16 cellular contexts compared by ENCODE assay signal in the genomic region with DNA sequence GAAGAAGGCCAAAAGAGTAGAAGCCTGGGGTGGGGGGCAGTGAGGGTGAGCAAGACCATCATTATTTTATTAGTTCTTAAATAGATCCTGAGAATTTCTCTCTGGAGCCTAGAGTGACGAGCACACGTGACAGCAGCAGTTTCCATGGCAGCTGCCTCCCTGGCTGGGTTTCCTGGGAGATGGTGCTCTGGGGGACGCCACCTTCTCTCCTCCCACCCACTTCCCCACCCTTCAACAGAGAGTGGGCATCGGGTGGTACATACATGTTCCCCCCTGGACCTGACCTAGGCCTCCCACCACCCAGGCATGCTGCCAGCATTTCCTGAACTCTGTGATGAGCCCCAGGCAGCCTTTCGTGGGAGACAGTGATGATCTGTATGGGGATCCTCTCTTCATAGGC. TPM values are rescaled to one million over a fixed set of nuclear protein-coding genes. Genes with fewer than 3 reads are reported as not detected.
A peak's percentile ranks its signal among the peaks of the same experiment; 100 is the strongest.
DNase-seq lines count a peak whose midpoint lies in the region; ATAC-seq and TF ChIP-seq lines count a peak whose summit lies in the region.
"Had no signal": no experiment of that assay in that cellular context is flagged by ENCODE, and none has a peak within 500 bp of the region (broad histone marks: within the 10 kb centered on the region; RNA-seq: fewer than 3 reads in every experiment).

No MANE protein-coding gene starts in this region.

- H3K4me1 Mint-ChIP-seq in CD4-positive, alpha-beta memory T cell = peaks cover 6 to 9% (median 7%) of the 10 kb centered on the region in 4 donors
- H3K4me1 Mint-ChIP-seq in brain = peaks cover 32% of the 10 kb centered on the region

- H3F3A ChIP-seq in neural cell (ENCODE audit: insufficient read depth, low read length, poor library complexity, severe bottlenecking) = peaks cover 4% of the 10 kb centered on the region

- H3K9me3 Mint-ChIP-seq in CD4-positive, alpha-beta memory T cell = no peaks in the 10 kb centered on the region
- H3K9me3 Mint-ChIP-seq in brain = no peaks in the 10 kb centered on the region

- H3K9me2 ChIP-seq in neural cell (ENCODE audit: insufficient read depth, low read length) = no peaks in the 10 kb centered on the region
- H3K9me2 ChIP-seq: SK-N-SH had no signal

- ATAC-seq in upper lobe of right lung (no peak), HG03354 (IDR thresholded peaks at IDR 0.05; ENCODE audit: poor library complexity, severe bottlenecking, unreplicated experiment) (no peak), psoas muscle (no peak)
- ATAC-seq: HepG2 had no signal

- no peak overlapping the region for H3K9ac ChIP-seq in BLaER1
- peak overlapping the region; percentile 90 for H3K9ac ChIP-seq in neural cell (ENCODE audit: low read length)
- H3K9ac ChIP-seq: SK-N-SH had no signal

- no peak overlapping the region for H3K4me3 ChIP-seq in BLaER1
- H3K4me3 ChIP-seq in CD4-positive, alpha-beta memory T cell (ENCODE audit: low read length in 2 of 2) = no peak overlapping the region
- H3K4me3 ChIP-seq in neural cell (ENCODE audit: low read length) = peak overlapping the region; percentile 64
- H3K4me3 ChIP-seq in upper lobe of right lung = no peak overlapping the region
- H3K4me3 ChIP-seq in psoas muscle = no peak overlapping the region

- 64 to 76% (median 67%) methylated on average over 5 of the region's 5 CpGs for WGBS in psoas muscle, 3 donors

- peaks cover 11% of the 10 kb centered on the region for H3K4me1 ChIP-seq in BLaER1
- peaks cover 5% of the 10 kb centered on the region for H3K4me1 ChIP-seq in CD4-positive, alpha-beta memory T cell (ENCODE audit: insufficient read depth, low read length)
- H3K4me1 ChIP-seq in upper lobe of right lung = no peaks in the 10 kb centered on the region
- H3K4me1 ChIP-seq in psoas muscle = no peaks in the 10 kb centered on the region

- H3K4me3 Mint-ChIP-seq in CD4-positive, alpha-beta memory T cell = no peak overlapping the region
- H3K4me3 Mint-ChIP-seq in brain = peak overlapping the region in 4 of 5 experiments; percentile 15 to 71 (median 59)

- TF ChIP-seq RAD21 in neural cell (conservative IDR thresholded peaks at IDR 0.05) = no peak

- peak overlapping the region; percentile 59 to 94 (median 90) for H3K27ac Mint-ChIP-seq in CD4-positive, alpha-beta memory T cell
- peak overlapping the region; percentile 13 to 99 (median 83) for H3K27ac Mint-ChIP-seq in brain

- POLR2A ChIA-PET in CD4-positive, alpha-beta memory T cell (lab: Charles Lee; ENCODE audit: partially characterized antibody) = no interaction called here

- no peaks in the 10 kb centered on the region for H3K27me3 Mint-ChIP-seq in CD4-positive, alpha-beta memory T cell
- H3K27me3 Mint-ChIP-seq in brain = peaks cover 7% of the 10 kb centered on the region

- TF ChIP-seq CTCF in brain (conservative IDR thresholded peaks at IDR 0.05) = no peak
- TF ChIP-seq CTCF in neural cell (IDR thresholded peaks at IDR 0.05; ENCODE audit: poor library complexity, severe bottlenecking) = no peak
- no peak for TF ChIP-seq CTCF in upper lobe of right lung (IDR thresholded peaks at IDR 0.05)
- no peak for TF ChIP-seq CTCF in psoas muscle (IDR thresholded peaks at IDR 0.05)

- TF ChIP-seq EP300 in neural cell (conservative IDR thresholded peaks at IDR 0.05; ENCODE audit: poor library complexity, severe bottlenecking) = no peak

- H3K4me2 ChIP-seq in BLaER1 (peak overlapping the region; percentile 48), neural cell (ENCODE audit: low read length) (peak overlapping the region; percentile 94)
- H3K4me2 ChIP-seq: SK-N-SH had no signal

- H3K9me3 ChIP-seq in BLaER1 = no peaks in the 10 kb centered on the region
- H3K9me3 ChIP-seq in CD4-positive, alpha-beta memory T cell (ENCODE audit: control insufficient read depth in 1 of 2, low read length in 2 of 2) = no peaks in the 10 kb centered on the region
- H3K9me3 ChIP-seq in neural cell (ENCODE audit: low read length) = no peaks in the 10 kb centered on the region
- H3K9me3 ChIP-seq in upper lobe of right lung = no peaks in the 10 kb centered on the region
- no peaks in the 10 kb centered on the region for H3K9me3 ChIP-seq in psoas muscle
- H3K9me3 ChIP-seq: SK-N-SH had no signal

- H4K20me1 ChIP-seq in BLaER1 = no peaks in the 10 kb centered on the region
- H4K20me1 ChIP-seq in neural cell (ENCODE audit: insufficient read depth) = no peaks in the 10 kb centered on the region

- peaks cover 21% of the 10 kb centered on the region for H3K79me2 ChIP-seq in neural cell (replicated peaks; ENCODE audit: insufficient read depth, low read length)

- H3K27ac ChIP-seq in BLaER1 = no peak overlapping the region
- no peak overlapping the region for H3K27ac ChIP-seq in CD4-positive, alpha-beta memory T cell (ENCODE audit: low read depth, low read length)
- peak overlapping the region; percentile 100 for H3K27ac ChIP-seq in neural cell (ENCODE audit: low read length)
- no peak overlapping the region for H3K27ac ChIP-seq in upper lobe of right lung
- H3K27ac ChIP-seq in psoas muscle = no peak overlapping the region

- H2AFZ ChIP-seq in neural cell (ENCODE audit: low read depth, low read length) = peak overlapping the region; percentile 2

- no peak for DNase-seq in CD4-positive, alpha-beta memory T cell
- no peak for DNase-seq in upper lobe of right lung
- DNase-seq in activated CD4-positive, CD25-positive, alpha-beta regulatory T cell treated with anti-CD3 and anti-CD28 coated beads, Interleukin-2, amount 50 U/mL, for 72 hours = no peak
- DNase-seq in psoas muscle = no peak
- DNase-seq: ACHN, KG1, NCI-H2107, SHP77 treated with DMSO at 0.1 percent for 48 hours, SK-N-SH had no signal

- H3K36me3 Mint-ChIP-seq in CD4-positive, alpha-beta memory T cell = peaks cover 0 to 6% of the 10 kb centered on the region in 2 donors
- peaks cover 15% of the 10 kb centered on the region for H3K36me3 Mint-ChIP-seq in brain

- no peaks in the 10 kb centered on the region for H3K27me3 ChIP-seq in BLaER1
- no peaks in the 10 kb centered on the region for H3K27me3 ChIP-seq in CD4-positive, alpha-beta memory T cell (ENCODE audit: insufficient read depth, low read length)
- no peaks in the 10 kb centered on the region for H3K27me3 ChIP-seq in neural cell (ENCODE audit: insufficient read depth, low read depth, low read length)
- H3K27me3 ChIP-seq in upper lobe of right lung = no peaks in the 10 kb centered on the region
- no peaks in the 10 kb centered on the region for H3K27me3 ChIP-seq in psoas muscle (ENCODE audit: insufficient read depth in 3 of 3, low read length in 2 of 3)

- intact Hi-C loops in CD4-positive, alpha-beta memory T cell (cut with micrococcal nuclease) = no loop called here
- intact Hi-C loops in upper lobe of right lung (cut with DNase I) (no loop called here), psoas muscle (cut with DNase I) (no loop called here)

- H3K36me3 ChIP-seq in BLaER1 = no peaks in the 10 kb centered on the region
- no peaks in the 10 kb centered on the region for H3K36me3 ChIP-seq in CD4-positive, alpha-beta memory T cell (ENCODE audit: insufficient read depth, low read length)
- no peaks in the 10 kb centered on the region for H3K36me3 ChIP-seq in neural cell (ENCODE audit: insufficient read depth, low read length)
- no peaks in the 10 kb centered on the region for H3K36me3 ChIP-seq in upper lobe of right lung
- H3K36me3 ChIP-seq in psoas muscle (ENCODE audit: insufficient read depth in 1 of 2, low read depth in 1 of 2) = no peaks in the 10 kb centered on the region

- CTCF ChIA-PET in CD4-positive, alpha-beta memory T cell (lab: Charles Lee; ENCODE audit: partially characterized antibody) = no interaction called here

TF ChIP-seq in neural cell, 6 proteins besides CTCF, POLR2A, EP300 and RAD21 (continues in another document):
- TF ChIP-seq MXI1 (conservative IDR thresholded peaks at IDR 0.05; ENCODE audit: poor library complexity, severe bottlenecking) = no peak
- TF ChIP-seq SMC3 (conservative IDR thresholded peaks at IDR 0.05; ENCODE audit: poor library complexity) = no peak
- TF ChIP-seq, protein P1, sequence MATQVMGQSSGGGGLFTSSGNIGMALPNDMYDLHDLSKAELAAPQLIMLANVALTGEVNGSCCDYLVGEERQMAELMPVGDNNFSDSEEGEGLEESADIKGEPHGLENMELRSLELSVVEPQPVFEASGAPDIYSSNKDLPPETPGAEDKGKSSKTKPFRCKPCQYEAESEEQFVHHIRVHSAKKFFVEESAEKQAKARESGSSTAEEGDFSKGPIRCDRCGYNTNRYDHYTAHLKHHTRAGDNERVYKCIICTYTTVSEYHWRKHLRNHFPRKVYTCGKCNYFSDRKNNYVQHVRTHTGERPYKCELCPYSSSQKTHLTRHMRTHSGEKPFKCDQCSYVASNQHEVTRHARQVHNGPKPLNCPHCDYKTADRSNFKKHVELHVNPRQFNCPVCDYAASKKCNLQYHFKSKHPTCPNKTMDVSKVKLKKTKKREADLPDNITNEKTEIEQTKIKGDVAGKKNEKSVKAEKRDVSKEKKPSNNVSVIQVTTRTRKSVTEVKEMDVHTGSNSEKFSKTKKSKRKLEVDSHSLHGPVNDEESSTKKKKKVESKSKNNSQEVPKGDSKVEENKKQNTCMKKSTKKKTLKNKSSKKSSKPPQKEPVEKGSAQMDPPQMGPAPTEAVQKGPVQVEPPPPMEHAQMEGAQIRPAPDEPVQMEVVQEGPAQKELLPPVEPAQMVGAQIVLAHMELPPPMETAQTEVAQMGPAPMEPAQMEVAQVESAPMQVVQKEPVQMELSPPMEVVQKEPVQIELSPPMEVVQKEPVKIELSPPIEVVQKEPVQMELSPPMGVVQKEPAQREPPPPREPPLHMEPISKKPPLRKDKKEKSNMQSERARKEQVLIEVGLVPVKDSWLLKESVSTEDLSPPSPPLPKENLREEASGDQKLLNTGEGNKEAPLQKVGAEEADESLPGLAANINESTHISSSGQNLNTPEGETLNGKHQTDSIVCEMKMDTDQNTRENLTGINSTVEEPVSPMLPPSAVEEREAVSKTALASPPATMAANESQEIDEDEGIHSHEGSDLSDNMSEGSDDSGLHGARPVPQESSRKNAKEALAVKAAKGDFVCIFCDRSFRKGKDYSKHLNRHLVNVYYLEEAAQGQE (IDR thresholded peaks at IDR 0.05; ENCODE audit: borderline replicate concordance) = no peak
- no peak for TF ChIP-seq TAF1 (IDR thresholded peaks at IDR 0.05; ENCODE audit: low read depth)

RNA-seq across cellular contexts. Expression of gene CELF6, which starts 12.9 kb away (rescaled TPM):
- 1 to 10 TPM; 2.6 to 4.9 TPM for total RNA-seq in CD4-positive, alpha-beta memory T cell
- polyA plus RNA-seq in CD4-positive, alpha-beta memory T cell = not detected
- 8.6 TPM for polyA plus RNA-seq in brain (ENCODE audit: insufficient read depth, low read depth, low replicate concordance)
- 68.6 and 90.1 TPM in 2 replicates for polyA plus RNA-seq in neural cell
- polyA minus RNA-seq in neural cell = 36.9 and 40.2 TPM in 2 replicates
- total RNA-seq in upper lobe of right lung = 5.4 TPM
- total RNA-seq in psoas muscle = under 1 TPM; 0.13 to 0.62 (median 0.16) TPM
- under 1 TPM; 0.15 to 0.81 (median 0.34) TPM for polyA plus RNA-seq in psoas muscle
- total RNA-seq: H4, RPMI7951 had no signal

RNA-seq across cellular contexts. Expression of gene PARP6, which starts 34.7 kb away (rescaled TPM):
- total RNA-seq in CD4-positive, alpha-beta memory T cell = 100 to 1,000 TPM; 111 TPM
- polyA plus RNA-seq in CD4-positive, alpha-beta memory T cell = 10 to 100 TPM in 1 of 2 donors, 1 to 10 TPM in 1; 7.5 to 34.0 TPM
- polyA plus RNA-seq in brain (ENCODE audit: insufficient read depth, low read depth, low replicate concordance) (124 TPM), neural cell (200 and 218 TPM in 2 replicates), psoas muscle (10 to 100 TPM; 48.5 to 81.1 (median 58.6) TPM)
- 138 and 150 TPM in 2 replicates for polyA minus RNA-seq in neural cell
- total RNA-seq in upper lobe of right lung (87.9 TPM), psoas muscle (10 to 100 TPM; 46.1 to 83.2 (median 65.5) TPM)

Comparison
In these comparisons a context has a peak if more than half of its experiments do, and no peak if none do; other contexts are left out.
1. H3K4me3 Mint-ChIP-seq: peak in brain (4 of 5); none in CD4-positive, alpha-beta memory T cell (0 of 8).